Comparison of ENCODE assay signal across 1 cellular context in the genomic region with DNA sequence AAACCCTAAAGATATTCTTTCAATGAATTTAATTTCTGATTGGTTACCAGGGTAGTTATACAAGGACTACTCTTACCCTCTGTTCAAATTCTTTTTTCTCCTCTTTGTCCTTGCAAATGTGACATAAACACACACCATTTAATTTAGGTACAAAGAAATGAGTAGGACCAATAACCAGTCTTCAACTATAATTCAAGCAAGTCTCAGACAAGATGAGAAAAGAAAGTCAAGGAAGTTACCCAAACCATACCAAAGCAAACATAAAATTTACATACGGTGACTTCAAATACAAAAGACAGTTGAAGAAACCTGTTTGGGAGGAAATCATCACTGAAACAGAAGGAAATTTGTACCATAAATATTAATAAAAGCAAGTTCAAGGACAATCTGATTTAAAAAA.
TF ChIP-seq lines count a peak whose summit lies in the region.

No MANE protein-coding gene starts in this region.

TF ChIP-seq in WTC11, 78 proteins besides CTCF, POLR2A, EP300 and RAD21 (continued from another document):
- TF ChIP-seq, protein P1, sequence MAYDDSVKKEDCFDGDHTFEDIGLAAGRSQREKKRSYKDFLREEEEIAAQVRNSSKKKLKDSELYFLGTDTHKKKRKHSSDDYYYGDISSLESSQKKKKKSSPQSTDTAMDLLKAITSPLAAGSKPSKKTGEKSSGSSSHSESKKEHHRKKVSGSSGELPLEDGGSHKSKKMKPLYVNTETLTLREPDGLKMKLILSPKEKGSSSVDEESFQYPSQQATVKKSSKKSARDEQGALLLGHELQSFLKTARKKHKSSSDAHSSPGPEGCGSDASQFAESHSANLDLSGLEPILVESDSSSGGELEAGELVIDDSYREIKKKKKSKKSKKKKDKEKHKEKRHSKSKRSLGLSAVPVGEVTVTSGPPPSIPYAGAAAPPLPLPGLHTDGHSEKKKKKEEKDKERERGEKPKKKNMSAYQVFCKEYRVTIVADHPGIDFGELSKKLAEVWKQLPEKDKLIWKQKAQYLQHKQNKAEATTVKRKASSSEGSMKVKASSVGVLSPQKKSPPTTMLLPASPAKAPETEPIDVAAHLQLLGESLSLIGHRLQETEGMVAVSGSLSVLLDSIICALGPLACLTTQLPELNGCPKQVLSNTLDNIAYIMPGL (CRISPR knock-in tag; IDR thresholded peaks at IDR 0.05), result no peak
- no peak for TF ChIP-seq ELF4 (CRISPR knock-in tag; IDR thresholded peaks at IDR 0.05; ENCODE audit: low read depth)
- TF ChIP-seq, protein P2, sequence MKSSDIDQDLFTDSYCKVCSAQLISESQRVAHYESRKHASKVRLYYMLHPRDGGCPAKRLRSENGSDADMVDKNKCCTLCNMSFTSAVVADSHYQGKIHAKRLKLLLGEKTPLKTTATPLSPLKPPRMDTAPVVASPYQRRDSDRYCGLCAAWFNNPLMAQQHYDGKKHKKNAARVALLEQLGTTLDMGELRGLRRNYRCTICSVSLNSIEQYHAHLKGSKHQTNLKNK (CRISPR knock-in tag; IDR thresholded peaks at IDR 0.05), result no peak
- no peak for TF ChIP-seq FOXP1 (CRISPR knock-in tag; IDR thresholded peaks at IDR 0.05; ENCODE audit: borderline replicate concordance)
- TF ChIP-seq FOXK1 (CRISPR knock-in tag; IDR thresholded peaks at IDR 0.05), result no peak
- TF ChIP-seq, protein P3, sequence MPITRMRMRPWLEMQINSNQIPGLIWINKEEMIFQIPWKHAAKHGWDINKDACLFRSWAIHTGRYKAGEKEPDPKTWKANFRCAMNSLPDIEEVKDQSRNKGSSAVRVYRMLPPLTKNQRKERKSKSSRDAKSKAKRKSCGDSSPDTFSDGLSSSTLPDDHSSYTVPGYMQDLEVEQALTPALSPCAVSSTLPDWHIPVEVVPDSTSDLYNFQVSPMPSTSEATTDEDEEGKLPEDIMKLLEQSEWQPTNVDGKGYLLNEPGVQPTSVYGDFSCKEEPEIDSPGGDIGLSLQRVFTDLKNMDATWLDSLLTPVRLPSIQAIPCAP (CRISPR knock-in tag; IDR thresholded peaks at IDR 0.05), result no peak
TF ChIP-seq in WTC11: peak in this region for 0.
